In genomic region chr6:53773044-53773696, GRCh38 we compare ENCODE assay signal across 2 cellular contexts.
TF ChIP-seq lines count a peak whose summit lies in the region.

No MANE protein-coding gene starts in this region.

TF ChIP-seq in IMR-90, 13 proteins besides CTCF, POLR2A, EP300 and RAD21:
- no peak for TF ChIP-seq RCOR1 (IDR thresholded peaks at IDR 0.05; ENCODE audit: insufficient replicate concordance, low read length)
- TF ChIP-seq MAZ (IDR thresholded peaks at IDR 0.05; ENCODE audit: borderline replicate concordance, low read depth, low read length) = no peak
- no peak for TF ChIP-seq USF2 (IDR thresholded peaks at IDR 0.05; ENCODE audit: low read depth, low read length)
- no peak for TF ChIP-seq NFE2L2 (IDR thresholded peaks at IDR 0.05; ENCODE audit: low read depth, low read length)
- no peak for TF ChIP-seq FOS (IDR thresholded peaks at IDR 0.05; ENCODE audit: low read depth, low read length)
- no peak for TF ChIP-seq CEBPB (IDR thresholded peaks at IDR 0.05; ENCODE audit: low read depth, low read length)
- no peak for TF ChIP-seq RFX5 (IDR thresholded peaks at IDR 0.05; ENCODE audit: low read depth, low read length)
- no peak for TF ChIP-seq ELK1 (IDR thresholded peaks at IDR 0.05; ENCODE audit: borderline replicate concordance, low read depth, low read length)
- TF ChIP-seq MAFK (IDR thresholded peaks at IDR 0.05; ENCODE audit: low read depth, low read length) = no peak
- TF ChIP-seq SMC3 (IDR thresholded peaks at IDR 0.05; ENCODE audit: low read depth, low read length) = no peak
- no peak for TF ChIP-seq BHLHE40 (IDR thresholded peaks at IDR 0.05; ENCODE audit: low read depth, low read length)
- no peak for TF ChIP-seq CHD1 (IDR thresholded peaks at IDR 0.05; ENCODE audit: low read depth, low read length)
- no peak for TF ChIP-seq MXI1 (IDR thresholded peaks at IDR 0.05; ENCODE audit: borderline replicate concordance, low read depth, low read length)

TF ChIP-seq in WTC11, 78 proteins besides CTCF, POLR2A, EP300 and RAD21:
- TF ChIP-seq FOXJ3 (CRISPR knock-in tag; IDR thresholded peaks at IDR 0.05; ENCODE audit: borderline replicate concordance) (no peak), FOXK1 (CRISPR knock-in tag; IDR thresholded peaks at IDR 0.05) (no peak), HMGA2 (CRISPR knock-in tag; IDR thresholded peaks at IDR 0.05) (peak; percentile 93), ZNF671 (CRISPR knock-in tag; IDR thresholded peaks at IDR 0.05) (no peak), ATF6 (CRISPR knock-in tag; IDR thresholded peaks at IDR 0.05) (no peak), ZBTB21 (CRISPR knock-in tag; IDR thresholded peaks at IDR 0.05; ENCODE audit: borderline replicate concordance) (no peak), RORB (CRISPR knock-in tag; IDR thresholded peaks at IDR 0.05) (no peak)
- TF ChIP-seq, protein P1, sequence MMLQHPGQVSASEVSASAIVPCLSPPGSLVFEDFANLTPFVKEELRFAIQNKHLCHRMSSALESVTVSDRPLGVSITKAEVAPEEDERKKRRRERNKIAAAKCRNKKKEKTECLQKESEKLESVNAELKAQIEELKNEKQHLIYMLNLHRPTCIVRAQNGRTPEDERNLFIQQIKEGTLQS (CRISPR knock-in tag; conservative IDR thresholded peaks at IDR 0.05) = no peak
- TF ChIP-seq, protein P2, sequence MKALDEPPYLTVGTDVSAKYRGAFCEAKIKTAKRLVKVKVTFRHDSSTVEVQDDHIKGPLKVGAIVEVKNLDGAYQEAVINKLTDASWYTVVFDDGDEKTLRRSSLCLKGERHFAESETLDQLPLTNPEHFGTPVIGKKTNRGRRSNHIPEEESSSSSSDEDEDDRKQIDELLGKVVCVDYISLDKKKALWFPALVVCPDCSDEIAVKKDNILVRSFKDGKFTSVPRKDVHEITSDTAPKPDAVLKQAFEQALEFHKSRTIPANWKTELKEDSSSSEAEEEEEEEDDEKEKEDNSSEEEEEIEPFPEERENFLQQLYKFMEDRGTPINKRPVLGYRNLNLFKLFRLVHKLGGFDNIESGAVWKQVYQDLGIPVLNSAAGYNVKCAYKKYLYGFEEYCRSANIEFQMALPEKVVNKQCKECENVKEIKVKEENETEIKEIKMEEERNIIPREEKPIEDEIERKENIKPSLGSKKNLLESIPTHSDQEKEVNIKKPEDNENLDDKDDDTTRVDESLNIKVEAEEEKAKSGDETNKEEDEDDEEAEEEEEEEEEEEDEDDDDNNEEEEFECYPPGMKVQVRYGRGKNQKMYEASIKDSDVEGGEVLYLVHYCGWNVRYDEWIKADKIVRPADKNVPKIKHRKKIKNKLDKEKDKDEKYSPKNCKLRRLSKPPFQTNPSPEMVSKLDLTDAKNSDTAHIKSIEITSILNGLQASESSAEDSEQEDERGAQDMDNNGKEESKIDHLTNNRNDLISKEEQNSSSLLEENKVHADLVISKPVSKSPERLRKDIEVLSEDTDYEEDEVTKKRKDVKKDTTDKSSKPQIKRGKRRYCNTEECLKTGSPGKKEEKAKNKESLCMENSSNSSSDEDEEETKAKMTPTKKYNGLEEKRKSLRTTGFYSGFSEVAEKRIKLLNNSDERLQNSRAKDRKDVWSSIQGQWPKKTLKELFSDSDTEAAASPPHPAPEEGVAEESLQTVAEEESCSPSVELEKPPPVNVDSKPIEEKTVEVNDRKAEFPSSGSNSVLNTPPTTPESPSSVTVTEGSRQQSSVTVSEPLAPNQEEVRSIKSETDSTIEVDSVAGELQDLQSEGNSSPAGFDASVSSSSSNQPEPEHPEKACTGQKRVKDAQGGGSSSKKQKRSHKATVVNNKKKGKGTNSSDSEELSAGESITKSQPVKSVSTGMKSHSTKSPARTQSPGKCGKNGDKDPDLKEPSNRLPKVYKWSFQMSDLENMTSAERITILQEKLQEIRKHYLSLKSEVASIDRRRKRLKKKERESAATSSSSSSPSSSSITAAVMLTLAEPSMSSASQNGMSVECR (CRISPR knock-in tag; IDR thresholded peaks at IDR 0.05; ENCODE audit: borderline replicate concordance) = no peak
